Comparison of ENCODE assay signal across 19 cellular contexts in genomic region chr1:9475061-9475627, GRCh38.
DNase-seq lines count a peak whose midpoint lies in the region; ATAC-seq, FAIRE-seq and TF ChIP-seq lines count a peak whose summit lies in the region.
"Had no signal": no experiment of that assay in that cellular context is flagged by ENCODE, and none has a peak within 500 bp of the region (broad histone marks: within the 10 kb centered on the region; RNA-seq: fewer than 3 reads in every experiment).

No MANE protein-coding gene starts in this region.

- no peak for DNase-seq in GM23338 (ENCODE audit: low spot score)
- peak; percentile 51 for DNase-seq in epithelial cell of esophagus (ENCODE audit: low read depth)
- DNase-seq in keratinocyte (ENCODE audit: low read depth, low spot score), result no peak
- DNase-seq in NCI-H2107 treated with DMSO at 0.1 percent for 48 hours (lab: John Stamatoyannopoulos, UW; ENCODE audit: unreplicated experiment), result no peak
- DNase-seq in NCI-H524 (lab: John Stamatoyannopoulos, UW), result no peak
- DNase-seq: C1 segment of cervical spinal cord; CD8-positive, alpha-beta memory T cell; DMS79; NCI-H1105 treated with DMSO at 0.1 percent for 48 hours; NCI-H1694; NCI-H2081 treated with DMSO at 0.1 percent for 48 hours; NCI-H748 treated with DMSO at 0.1 percent for 48 hours; NK-92 treated with Interleukin-12 subunit alpha and Interleukin-12 subunit beta, amount 100 ng/mL, for 24 hours; SHP77 had no signal

- H3K4me3 Mint-ChIP-seq in GM23338, result no peak overlapping the region
- H3K4me3 Mint-ChIP-seq: CD8-positive, alpha-beta memory T cell had no signal

- dilution Hi-C loops in keratinocyte (cut with MboI; ENCODE audit: extremely low pct_ligation_motif_present, low sequenced_read_pairs), result no loop called here

- H3K79me2 ChIP-seq in GM23338 (replicated peaks; ENCODE audit: insufficient read depth), result no peaks in the 10 kb centered on the region
- no peaks in the 10 kb centered on the region for H3K79me2 ChIP-seq in keratinocyte (ENCODE audit: control insufficient read depth, insufficient read depth, low read length)

- H3K36me3 Mint-ChIP-seq in GM23338 (ENCODE audit: low read depth), result no peaks in the 10 kb centered on the region
- H3K36me3 Mint-ChIP-seq: CD8-positive, alpha-beta memory T cell had no signal

- peaks cover 7% of the 10 kb centered on the region; the same call in 1 of the 2 replicates for H3F3A ChIP-seq in GM23338 (replicated peaks; ENCODE audit: low read depth)

- H3K27me3 ChIP-seq in GM23338 (ENCODE audit: insufficient read depth), result no peaks in the 10 kb centered on the region
- H3K27me3 ChIP-seq in keratinocyte (ENCODE audit: control insufficient read depth, extremely low read depth, insufficient read depth, low read length), result no peaks in the 10 kb centered on the region
- H3K27me3 ChIP-seq in thymus (ENCODE audit: control insufficient read depth, insufficient read depth), result peaks cover 4% of the 10 kb centered on the region

- no peaks in the 10 kb centered on the region for H3K9me2 ChIP-seq in GM23338 (ENCODE audit: insufficient read depth)

- H3K4me1 Mint-ChIP-seq in GM23338, result no peaks in the 10 kb centered on the region
- H3K4me1 Mint-ChIP-seq: CD8-positive, alpha-beta memory T cell had no signal

- H3K27me3 Mint-ChIP-seq in GM23338 (ENCODE audit: insufficient read depth, low read depth, poor library complexity), result no peaks in the 10 kb centered on the region

- H3K4me1 ChIP-seq in GM23338 (ENCODE audit: insufficient read depth), result no peaks in the 10 kb centered on the region
- peaks cover 28% of the 10 kb centered on the region for H3K4me1 ChIP-seq in keratinocyte (ENCODE audit: control insufficient read depth, extremely low read depth, insufficient read depth, low read length)
- no peaks in the 10 kb centered on the region for H3K4me1 ChIP-seq in thymus (ENCODE audit: control insufficient read depth, insufficient read depth, low read length)

- TF ChIP-seq CTCF in GM23338 (conservative IDR thresholded peaks at IDR 0.05; ENCODE audit: low read depth in 2 of 2) (no peak), epithelial cell of esophagus (IDR thresholded peaks at IDR 0.05; ENCODE audit: insufficient read depth, low read depth, low read length, missing control alignments) (no peak), keratinocyte (optimal IDR thresholded peaks at IDR 0.05 in 1 of 3, IDR thresholded peaks at IDR 0.05 in 1 of 3, conservative IDR thresholded peaks at IDR 0.05 in 1 of 3; ENCODE audit: extremely low read depth in 1 of 3, insufficient read depth in 2 of 3, low read length in 3 of 3) (no peak)

- ATAC-seq in GM23338 (no peak), HG03342 (IDR thresholded peaks at IDR 0.05; ENCODE audit: unreplicated experiment) (no peak)
- ATAC-seq: K562 had no signal

- no peak overlapping the region for H3K4me2 ChIP-seq in GM23338
- H3K4me2 ChIP-seq in keratinocyte (ENCODE audit: control insufficient read depth, extremely low read depth, insufficient read depth, low read depth, low read length), result peak overlapping the region; percentile 49

- H2AFZ ChIP-seq in GM23338, result peak overlapping the region; percentile 23; the same call in 1 of the 2 replicates
- peak overlapping the region; percentile 31 for H2AFZ ChIP-seq in keratinocyte (ENCODE audit: control insufficient read depth, low read length)

- H3K27ac ChIP-seq in GM23338 (ENCODE audit: low read depth) (no peak overlapping the region), keratinocyte (ENCODE audit: control insufficient read depth, insufficient read depth, low read length) (no peak overlapping the region), thymus (ENCODE audit: low read depth) (peak overlapping the region; percentile 31)

- H4K20me1 ChIP-seq in GM23338 (replicated peaks; ENCODE audit: insufficient read depth) (no peaks in the 10 kb centered on the region), keratinocyte (ENCODE audit: control insufficient read depth, extremely low read depth, insufficient read depth, low read length) (no peaks in the 10 kb centered on the region)

- H3K4me3 ChIP-seq in GM23338 (no peak overlapping the region), epithelial cell of esophagus (ENCODE audit: low read length) (no peak overlapping the region), keratinocyte (ENCODE audit: control insufficient read depth in 2 of 3, extremely low read depth in 1 of 3, insufficient read depth in 2 of 3, low read depth in 1 of 3, low read length in 3 of 3) (peak overlapping the region in 1 of 3 experiments; percentile 5), thymus (ENCODE audit: low read length) (no peak overlapping the region)
- H3K4me3 ChIP-seq: K562 had no signal

- FAIRE-seq in keratinocyte (lab: Jason Lieb, UNC), result peak; percentile 49
- FAIRE-seq: D721Med, K562, RCC 7860 had no signal

- H3K9me3 ChIP-seq in keratinocyte (ENCODE audit: control insufficient read depth, low read depth, low read length) (no peaks in the 10 kb centered on the region), thymus (ENCODE audit: control insufficient read depth) (no peaks in the 10 kb centered on the region)

- 86% methylated on average over 15 of the region's 15 CpGs for WGBS in thymus

- no peaks in the 10 kb centered on the region for H3K36me3 ChIP-seq in GM23338 (ENCODE audit: insufficient read depth)
- H3K36me3 ChIP-seq in keratinocyte (ENCODE audit: control insufficient read depth in 2 of 2, extremely low read depth in 1 of 2, insufficient read depth in 2 of 2, low read length in 2 of 2), result no peaks in the 10 kb centered on the region
- no peaks in the 10 kb centered on the region for H3K36me3 ChIP-seq in thymus (ENCODE audit: control insufficient read depth, insufficient read depth)

- no peaks in the 10 kb centered on the region for H3K9me3 Mint-ChIP-seq in GM23338
- H3K9me3 Mint-ChIP-seq: CD8-positive, alpha-beta memory T cell had no signal

- H3K9me1 ChIP-seq in keratinocyte (ENCODE audit: control insufficient read depth, extremely low read depth, insufficient read depth, low read length), result no peaks in the 10 kb centered on the region

- no peak overlapping the region for H3K27ac Mint-ChIP-seq in GM23338
- H3K27ac Mint-ChIP-seq: CD8-positive, alpha-beta memory T cell had no signal

- H3K9ac ChIP-seq in keratinocyte (ENCODE audit: control insufficient read depth, extremely low read depth, insufficient read depth, low read length), result no peak overlapping the region

TF ChIP-seq in GM23338, 12 proteins besides CTCF, POLR2A, EP300 and RAD21 (continues in another document):
- TF ChIP-seq ZNF331 (CRISPR knock-in tag; IDR thresholded peaks at IDR 0.05; ENCODE audit: low read depth) (no peak), ETS1 (IDR thresholded peaks at IDR 0.05) (no peak), REST (IDR thresholded peaks at IDR 0.05; ENCODE audit: unreplicated experiment) (no peak), NANOG (IDR thresholded peaks at IDR 0.05; ENCODE audit: borderline replicate concordance) (no peak), ZNF114 (CRISPR knock-in tag; IDR thresholded peaks at IDR 0.05) (no peak)
